In the genomic region with DNA sequence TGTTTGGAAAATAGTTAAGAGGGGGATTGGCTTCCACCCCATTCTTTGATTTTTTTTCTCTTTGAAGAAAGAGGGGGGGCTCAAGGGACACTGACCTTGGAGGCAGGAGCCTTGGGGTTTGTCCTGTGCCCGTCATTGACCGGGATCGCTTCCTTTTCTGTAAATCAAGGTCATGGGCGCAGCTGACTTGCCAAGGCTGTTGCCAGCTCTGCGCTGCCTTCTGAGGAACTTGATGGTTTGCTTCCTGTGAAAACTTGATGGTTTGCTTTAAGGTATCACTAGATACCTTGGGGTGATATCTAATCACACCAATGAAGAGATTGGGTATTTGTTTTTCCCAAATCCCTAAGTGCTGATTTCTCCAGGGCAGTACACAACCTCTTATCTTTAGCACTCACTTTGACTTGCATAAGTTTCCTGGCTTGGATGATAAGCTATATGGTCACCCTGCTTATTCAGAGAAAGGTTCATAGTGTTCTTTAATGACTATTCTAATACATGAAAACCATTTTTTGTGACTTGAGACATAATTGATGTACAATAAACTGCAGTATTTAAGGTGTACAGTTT, we compare ENCODE assay signal across 1 cellular context.
TF ChIP-seq lines count a peak whose summit lies in the region.

No MANE protein-coding gene starts in this region.

TF ChIP-seq in A549, 52 proteins besides CTCF, POLR2A, EP300 and RAD21 (continued from another document):
- TF ChIP-seq, protein P1, sequence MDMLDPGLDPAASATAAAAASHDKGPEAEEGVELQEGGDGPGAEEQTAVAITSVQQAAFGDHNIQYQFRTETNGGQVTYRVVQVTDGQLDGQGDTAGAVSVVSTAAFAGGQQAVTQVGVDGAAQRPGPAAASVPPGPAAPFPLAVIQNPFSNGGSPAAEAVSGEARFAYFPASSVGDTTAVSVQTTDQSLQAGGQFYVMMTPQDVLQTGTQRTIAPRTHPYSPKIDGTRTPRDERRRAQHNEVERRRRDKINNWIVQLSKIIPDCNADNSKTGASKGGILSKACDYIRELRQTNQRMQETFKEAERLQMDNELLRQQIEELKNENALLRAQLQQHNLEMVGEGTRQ (IDR thresholded peaks at IDR 0.05): no peak
- TF ChIP-seq PHF8 (IDR thresholded peaks at IDR 0.05; ENCODE audit: borderline replicate concordance, low read depth) (no peak), EHF (CRISPR knock-in tag; IDR thresholded peaks at IDR 0.05) (no peak), KDM5A (IDR thresholded peaks at IDR 0.05) (no peak), BCL3 (IDR thresholded peaks at IDR 0.05) (no peak), HDAC2 (IDR thresholded peaks at IDR 0.05) (no peak), FOSL2 (IDR thresholded peaks at IDR 0.05) (no peak), FOSL2 (CRISPR knock-in tag; IDR thresholded peaks at IDR 0.05) (no peak), ZSCAN20 (CRISPR knock-in tag; IDR thresholded peaks at IDR 0.05) (no peak)
- TF ChIP-seq, protein P2, sequence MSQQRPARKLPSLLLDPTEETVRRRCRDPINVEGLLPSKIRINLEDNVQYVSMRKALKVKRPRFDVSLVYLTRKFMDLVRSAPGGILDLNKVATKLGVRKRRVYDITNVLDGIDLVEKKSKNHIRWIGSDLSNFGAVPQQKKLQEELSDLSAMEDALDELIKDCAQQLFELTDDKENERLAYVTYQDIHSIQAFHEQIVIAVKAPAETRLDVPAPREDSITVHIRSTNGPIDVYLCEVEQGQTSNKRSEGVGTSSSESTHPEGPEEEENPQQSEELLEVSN (IDR thresholded peaks at IDR 0.05; ENCODE audit: borderline replicate concordance, low read depth): no peak
TF ChIP-seq in A549: peak in this region for 0.
